ENCODE assay signal across 17 cellular contexts in the genomic region with DNA sequence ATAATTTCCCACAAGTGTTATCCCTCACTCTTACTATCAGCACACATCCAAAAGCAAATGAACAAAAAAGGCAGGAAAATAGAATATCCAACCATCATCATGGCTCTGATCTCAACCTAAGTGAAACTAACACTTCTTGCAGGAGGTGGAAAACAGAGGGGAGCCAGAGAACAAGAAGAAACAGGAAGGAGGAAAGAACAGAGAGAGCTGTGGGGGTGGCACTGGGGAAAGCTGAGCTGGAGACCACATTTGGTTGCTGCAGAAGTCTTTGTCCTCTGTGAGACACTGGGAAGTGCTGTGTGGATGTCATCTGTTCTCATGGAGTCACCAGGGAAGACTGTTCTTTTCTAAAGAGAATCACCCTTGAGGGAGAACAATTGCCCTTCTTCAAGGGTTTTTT. TPM values are rescaled to one million over a fixed set of nuclear protein-coding genes. Genes with fewer than 3 reads are reported as not detected.
DNase-seq lines count a peak whose midpoint lies in the region; ATAC-seq, FAIRE-seq and TF ChIP-seq lines count a peak whose summit lies in the region.
"Had no signal": no experiment of that assay in that cellular context is flagged by ENCODE, and none has a peak within 500 bp of the region (broad histone marks: within the 10 kb centered on the region; RNA-seq: fewer than 3 reads in every experiment).

No MANE protein-coding gene starts in this region.

- no peak for TF ChIP-seq EP300 in GM12878 (IDR thresholded peaks at IDR 0.05; ENCODE audit: borderline replicate concordance in 1 of 2, control insufficient read depth in 1 of 2, low read depth in 2 of 2, low read length in 2 of 2)

- H4K20me1 ChIP-seq in GM12878 (ENCODE audit: control insufficient read depth, insufficient read depth), result no peaks in the 10 kb centered on the region

- FAIRE-seq in GM12878 (lab: Jason Lieb, UNC), result no peak
- FAIRE-seq: colon, K562 had no signal

- SMC1A ChIA-PET in GM12878 (lab: Charles Lee; ENCODE audit: uncharacterized antibody, unreplicated experiment), result interaction anchor here (0.7 to 1.2 kb wide), 6 partner anchors 13 to 90 kb away, joined by 3 to 7 read pairs (median 3); no protein-coding TSS in a partner anchor

- H3K9me3 Mint-ChIP-seq in activated CD4-positive, alpha-beta T cell treated with anti-CD3 and anti-CD28 coated beads for 36 hours (ENCODE audit: low read depth), result no peaks in the 10 kb centered on the region
- peaks cover 0 to 3% of the 10 kb centered on the region in 2 donors for H3K9me3 Mint-ChIP-seq in stimulated activated naive B cell treated with anti-CD40 and anti-IgM and Interleukin-4, amounts not matched to agents 10 μg/mL and 1 μg/mL and 100 μg/mL, for 72 hours

- intact Hi-C loops in activated CD4-positive, alpha-beta T cell treated with anti-CD3 and anti-CD28 coated beads for 36 hours (cut with DNase I, micrococcal nuclease), result loop anchor here (5.0 to 10.0 kb wide), 6 partner anchors 155 to 1070 kb away; partner anchors contain the start of genes CCR7 (in 1 of the 2), LRRC3C (in 1 of the 2) and ORMDL3 (in 1 of the 2)
- intact Hi-C loops in GM12878 (cut with micrococcal nuclease; ENCODE audit: unreplicated experiment), result loop anchor here (5.0 kb wide), 1 partner anchor 75 kb away; no protein-coding TSS in a partner anchor

- no TSS peak for BruUV-seq in GM12878 (replicated peaks; lab: Mats Ljungman, UMichigan)

- peak overlapping the region; percentile 85 for H3K27ac Mint-ChIP-seq in activated CD4-positive, alpha-beta T cell treated with anti-CD3 and anti-CD28 coated beads for 36 hours
- peak overlapping the region; percentile 95 for H3K27ac Mint-ChIP-seq in stimulated activated naive B cell treated with anti-CD40 and anti-IgM and Interleukin-4, amounts not matched to agents 10 μg/mL and 1 μg/mL and 100 μg/mL, for 72 hours

- no peak overlapping the region for H2AFZ ChIP-seq in GM12878 (ENCODE audit: control insufficient read depth, low read depth, low read length)

- peak overlapping the region; percentile 30 for H3K4me3 Mint-ChIP-seq in activated CD4-positive, alpha-beta T cell treated with anti-CD3 and anti-CD28 coated beads for 36 hours
- peak overlapping the region; percentile 42 to 71 for H3K4me3 Mint-ChIP-seq in stimulated activated naive B cell treated with anti-CD40 and anti-IgM and Interleukin-4, amounts not matched to agents 10 μg/mL and 1 μg/mL and 100 μg/mL, for 72 hours

- in situ Hi-C loops in GM12878 (cut with MboI), result no loop called here

- peak overlapping the region; percentile 97 for H3K4me2 ChIP-seq in GM12878 (ENCODE audit: control insufficient read depth, insufficient read depth)

- peaks cover 96% of the 10 kb centered on the region for H3K4me1 Mint-ChIP-seq in activated CD4-positive, alpha-beta T cell treated with anti-CD3 and anti-CD28 coated beads for 36 hours
- H3K4me1 Mint-ChIP-seq in stimulated activated naive B cell treated with anti-CD40 and anti-IgM and Interleukin-4, amounts not matched to agents 10 μg/mL and 1 μg/mL and 100 μg/mL, for 72 hours, result peaks cover 56 to 93% of the 10 kb centered on the region in 2 donors

- H3K27ac ChIP-seq in GM12878 (ENCODE audit: control insufficient read depth, insufficient read depth), result peak overlapping the region; percentile 95
- H3K27ac ChIP-seq: SK-N-MC, tibial artery had no signal

- ATAC-seq in activated CD4-positive, alpha-beta T cell treated with anti-CD3 and anti-CD28 coated beads for 36 hours, result no peak
- no peak for ATAC-seq in GM12878
- no peak for ATAC-seq in stimulated activated naive B cell treated with anti-CD40 and anti-IgM and Interleukin-4, amounts not matched to agents 10 μg/mL and 1 μg/mL and 100 μg/mL, for 72 hours (replicated peaks)

- peak overlapping the region; percentile 52; the same call in 1 of the 2 replicates for H3K9ac ChIP-seq in GM12878 (ENCODE audit: control insufficient read depth, insufficient read depth, low read length)

- H3K36me3 Mint-ChIP-seq in activated CD4-positive, alpha-beta T cell treated with anti-CD3 and anti-CD28 coated beads for 36 hours (ENCODE audit: low read depth), result peaks cover 56% of the 10 kb centered on the region
- H3K36me3 Mint-ChIP-seq in stimulated activated naive B cell treated with anti-CD40 and anti-IgM and Interleukin-4, amounts not matched to agents 10 μg/mL and 1 μg/mL and 100 μg/mL, for 72 hours, result peaks cover 61 to 81% of the 10 kb centered on the region in 2 donors

- TF ChIP-seq POLR2A in NB4 (IDR thresholded peaks at IDR 0.05; ENCODE audit: extremely low read depth, insufficient read length), result no peak
- no peak for TF ChIP-seq POLR2A in GM12878 (IDR thresholded peaks at IDR 0.05; ENCODE audit: low read depth, low read length)

- no peak for TF ChIP-seq CTCF in NB4 (IDR thresholded peaks at IDR 0.05; ENCODE audit: low read depth, low read length)
- TF ChIP-seq CTCF in GM12878 (IDR thresholded peaks at IDR 0.05 in 2 of 3, conservative IDR thresholded peaks at IDR 0.05 in 1 of 3; ENCODE audit: control insufficient read depth in 2 of 3, extremely low read depth in 1 of 3, insufficient read depth in 1 of 3, low read depth in 3 of 3, low read length in 3 of 3), result no peak

- peaks cover 7 to 29% of the 10 kb centered on the region in 2 experiments for H3K36me3 ChIP-seq in GM12878 (ENCODE audit: control insufficient read depth in 2 of 2, insufficient read depth in 2 of 2, low read length in 1 of 2)
- H3K36me3 ChIP-seq: adrenal gland, tibial artery had no signal

- POLR2A ChIA-PET in activated CD4-positive, alpha-beta T cell treated with anti-CD3 and anti-CD28 coated beads for 36 hours (lab: Charles Lee), result no interaction called here
- POLR2A ChIA-PET in GM12878 (lab: Charles Lee), result interaction anchor here (1.2 kb wide), 1 partner anchor 15 kb away, joined by 8 read pairs; no protein-coding TSS in a partner anchor
- POLR2A ChIA-PET in HEK293T (lab: Yijun Ruan, JAX), result no interaction called here

- no peak for DNase-seq in activated CD4-positive, alpha-beta T cell treated with anti-CD3 and anti-CD28 coated beads for 36 hours
- DNase-seq in activated CD4-positive, alpha-beta T cell treated with anti-CD3 and anti-CD28 coated beads, Interleukin-2, amount 50 U/mL, for 1 hour, result no peak
- peak; percentile 47 for DNase-seq in NB4 (ENCODE audit: low read depth)
- no peak for DNase-seq in GM12878 (ENCODE audit: low read depth, low spot score)
- DNase-seq in stimulated activated naive B cell treated with anti-CD40 and anti-IgM and Interleukin-4, amounts not matched to agents 10 μg/mL and 1 μg/mL and 100 μg/mL, for 72 hours, result no peak
- DNase-seq in mucosa of gallbladder (ENCODE audit: low spot score), result no peak
- DNase-seq in HEK293T (ENCODE audit: extremely low spot score), result no peak
- DNase-seq in epidermal melanocyte (ENCODE audit: insufficient read length, low spot score), result no peak
- DNase-seq: adrenal gland, DMS153, GOT3, NCI-H2081 treated with DMSO at 0.1 percent for 48 hours, tibial artery had no signal

- RAD21 ChIA-PET in GM12878 (lab: Charles Lee; ENCODE audit: unreplicated experiment), result interaction anchor here (1.2 to 2.0 kb wide), 4 partner anchors 9 to 90 kb away, joined by 4 to 18 read pairs (median 4); no protein-coding TSS in a partner anchor

- peaks cover 72% of the 10 kb centered on the region for H3K4me1 ChIP-seq in GM12878 (ENCODE audit: control insufficient read depth, insufficient read depth, low read length)
- H3K4me1 ChIP-seq: adrenal gland, tibial artery had no signal

- CTCF ChIA-PET in activated CD4-positive, alpha-beta T cell treated with anti-CD3 and anti-CD28 coated beads for 36 hours (lab: Charles Lee), result no interaction called here
- CTCF ChIA-PET in GM12878 (lab: Yijun Ruan, JAX) (interaction anchor here (0.9 kb wide), 1 partner anchor 17 kb away, joined by 3 read pairs; no protein-coding TSS in a partner anchor), HEK293T (lab: Yijun Ruan, JAX) (no interaction called here)

- no peak for TF ChIP-seq RAD21 in GM12878 (IDR thresholded peaks at IDR 0.05; ENCODE audit: insufficient read depth, low read depth, low read length)

- no peaks in the 10 kb centered on the region for H3K27me3 Mint-ChIP-seq in activated CD4-positive, alpha-beta T cell treated with anti-CD3 and anti-CD28 coated beads for 36 hours
- no peaks in the 10 kb centered on the region for H3K27me3 Mint-ChIP-seq in stimulated activated naive B cell treated with anti-CD40 and anti-IgM and Interleukin-4, amounts not matched to agents 10 μg/mL and 1 μg/mL and 100 μg/mL, for 72 hours

- no peaks in the 10 kb centered on the region for H3K27me3 ChIP-seq in GM12878 (replicated peaks in 1 of 2; ENCODE audit: control insufficient read depth in 2 of 2, insufficient read depth in 2 of 2, low read length in 1 of 2)

- peaks cover 94% of the 10 kb centered on the region for H3K79me2 ChIP-seq in GM12878 (ENCODE audit: control insufficient read depth, insufficient read depth, low read length)

- no peak overlapping the region for H3K4me3 ChIP-seq in NB4 (ENCODE audit: low read depth, low read length)
- peak overlapping the region; percentile 79; the same call in 1 of the 2 replicates for H3K4me3 ChIP-seq in GM12878
- H3K4me3 ChIP-seq: adrenal gland, K562, SK-N-MC, tibial artery had no signal

- H3K9me3 ChIP-seq in GM12878 (replicated peaks; ENCODE audit: control insufficient read depth, insufficient read depth, low read length), result no peaks in the 10 kb centered on the region; the same call in 2 of the 3 replicates
- H3K9me3 ChIP-seq: adrenal gland, tibial artery had no signal

RNA-seq across cellular contexts. Expression of gene GRB7, which starts 34.7 kb away (rescaled TPM):
- 1 to 10 TPM; 2.0 to 3.3 TPM for total RNA-seq in activated CD4-positive, alpha-beta T cell treated with anti-CD3 and anti-CD28 coated beads for 36 hours
- total RNA-seq in GM12878 (2013; cell fraction: nucleolus; rRNA removed), result 1.0 and 1.4 TPM in 2 replicates
- 0.16 and 0.34 TPM in 2 replicates for total RNA-seq in GM12878 (2014; rRNA removed)
- 0.09 TPM in 1 of 2 replicates, not detected in the other for total RNA-seq in GM12878 (2014; rRNA removed; fragmentation: Illumina TruSeq; extraction: Trizol)
- 0.23 and 0.45 TPM in 2 replicates for total RNA-seq in GM12878 (2021)
- polyA plus RNA-seq in GM12878 (2011; ENCODE audit: low read depth), result not detected
- 0.05 and 0.10 TPM in 2 replicates for polyA plus RNA-seq in GM12878 (2011; rRNA removed)
- polyA plus RNA-seq in GM12878 (2011; cell fraction: cytosol; rRNA removed), result 0.04 and 0.08 TPM in 2 replicates
- 0.24 and 0.28 TPM in 2 replicates for polyA plus RNA-seq in GM12878 (2011; cell fraction: nucleus; rRNA removed)
- polyA plus RNA-seq in GM12878 (2012), result 0.35 and 0.38 TPM in 2 replicates
- 0.19 and 0.65 TPM in 2 replicates for polyA plus RNA-seq in GM12878 (2014; fragmentation: Illumina TruSeq; extraction: Trizol)
- polyA plus RNA-seq in GM12878 (2014; fragmentation: Nextera tagmentation; extraction: Ambion mirVana), result not detected
- 0.19 and 0.36 TPM in 2 replicates for polyA plus RNA-seq in GM12878 (2014; rRNA removed)
- polyA plus RNA-seq in GM12878 (2016; fragmentation: Nextera tagmentation; extraction: Ambion mirVana), result under 1 TPM in 1 of 2 experiments, not detected in 1; 0.09 TPM
- not detected in 2 replicates for polyA minus RNA-seq in GM12878 (2011; rRNA and poly(A)+ RNA removed)
- not detected in 2 replicates for polyA minus RNA-seq in GM12878 (2011; cell fraction: cytosol; rRNA and poly(A)+ RNA removed)
- polyA minus RNA-seq in GM12878 (2011; cell fraction: nucleus; rRNA and poly(A)+ RNA removed), result 0.12 TPM in 1 of 2 replicates, not detected in the other
- total RNA-seq in mucosa of gallbladder, result 92.8 TPM
- total RNA-seq: skeletal muscle tissue had no signal

RNA-seq across cellular contexts. Expression of gene MIEN1, which starts 42.1 kb away (rescaled TPM):
- total RNA-seq in activated CD4-positive, alpha-beta T cell treated with anti-CD3 and anti-CD28 coated beads for 36 hours, result 10 to 100 TPM; 32.5 to 39.4 TPM
- total RNA-seq in GM12878 (2013; cell fraction: nucleolus; rRNA removed), result 14.7 and 16.1 TPM in 2 replicates
- total RNA-seq in GM12878 (2014; rRNA removed) (42.5 and 50.5 TPM in 2 replicates), GM12878 (2014; rRNA removed; fragmentation: Illumina TruSeq; extraction: Trizol) (34.2 and 41.5 TPM in 2 replicates), GM12878 (2021) (36.6 and 39.7 TPM in 2 replicates), mucosa of gallbladder (66.1 TPM)
- polyA plus RNA-seq in GM12878 (2011; ENCODE audit: low read depth), result 47.5 TPM
- polyA plus RNA-seq in GM12878 (2011; rRNA removed) (29.2 and 45.0 TPM in 2 replicates), GM12878 (2014; fragmentation: Illumina TruSeq; extraction: Trizol) (69.2 and 74.4 TPM in 2 replicates), GM12878 (2014; fragmentation: Nextera tagmentation; extraction: Ambion mirVana) (10 to 100 TPM; 24.9 to 42.5 TPM), GM12878 (2014; rRNA removed) (61.5 and 70.1 TPM in 2 replicates), GM12878 (2016; fragmentation: Nextera tagmentation; extraction: Ambion mirVana) (10 to 100 TPM; 86.4 to 89.1 TPM)
- polyA plus RNA-seq in GM12878 (2011; cell fraction: cytosol; rRNA removed), result 61.0 and 70.8 TPM in 2 replicates
- polyA plus RNA-seq in GM12878 (2011; cell fraction: nucleus; rRNA removed), result 29.0 and 38.3 TPM in 2 replicates
- polyA plus RNA-seq in GM12878 (2012), result 37.8 and 45.6 TPM in 2 replicates
- polyA minus RNA-seq in GM12878 (2011; rRNA and poly(A)+ RNA removed), result 14.0 and 24.9 TPM in 2 replicates
- 11.0 and 11.6 TPM in 2 replicates for polyA minus RNA-seq in GM12878 (2011; cell fraction: cytosol; rRNA and poly(A)+ RNA removed)
- polyA minus RNA-seq in GM12878 (2011; cell fraction: nucleus; rRNA and poly(A)+ RNA removed), result 21.4 and 28.5 TPM in 2 replicates

Comparison
In these comparisons a context has a peak if more than half of its experiments do, and no peak if none do; other contexts are left out.
1. RNA of gene GRB7, which starts 34.7 kb away (total RNA-seq): 92.8 TPM in mucosa of gallbladder (single experiment); 2.0 to 3.3 TPM in activated CD4-positive, alpha-beta T cell treated with anti-CD3 and anti-CD28 coated beads for 36 hours and 0.09 to 1.4 TPM in GM12878; every median in the first group is over 10 times any median in the second.